ENCODE assay signal across 8 cellular contexts in the genomic region with DNA sequence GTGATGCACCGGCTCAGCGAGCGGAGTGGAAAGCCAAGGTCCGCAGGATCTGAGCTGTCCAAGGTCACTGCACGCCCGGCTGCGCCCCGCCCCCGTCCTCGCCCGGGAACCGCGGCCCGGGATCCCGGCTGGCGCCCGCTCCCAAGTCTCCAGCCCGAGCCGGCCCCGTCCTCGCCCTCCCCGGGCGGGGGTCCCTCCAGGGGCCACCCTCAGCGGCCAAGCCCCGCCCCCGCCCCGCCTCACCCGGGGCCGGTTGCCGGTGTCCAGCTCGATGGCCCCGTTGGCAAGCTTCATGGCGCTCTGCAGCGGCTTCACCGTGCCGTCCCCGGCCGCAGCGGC. TPM values are rescaled to one million over a fixed set of nuclear protein-coding genes. Genes with fewer than 3 reads are reported as not detected.
DNase-seq lines count a peak whose midpoint lies in the region; ATAC-seq and TF ChIP-seq lines count a peak whose summit lies in the region.

No MANE protein-coding gene starts in this region.

- H3K27ac ChIP-seq in HEK293 (ENCODE audit: extremely low read depth, low read depth, low read length) (peak overlapping the region; percentile 67), OCI-LY7 (ENCODE audit: low read depth, low read length, poor library complexity, severe bottlenecking) (peak overlapping the region; percentile 57)
- H3K27ac ChIP-seq in effector memory CD4-positive, alpha-beta T cell (ENCODE audit: insufficient read depth, low read length, poor library complexity, severe bottlenecking) = peak overlapping the region; percentile 96

- peak overlapping the region; percentile 17; the same call in 1 of the 2 replicates for H2AFZ ChIP-seq in OCI-LY7 (ENCODE audit: low read length)

- H3K9me2 ChIP-seq in OCI-LY7 (ENCODE audit: insufficient read depth, low read length) = no peaks in the 10 kb centered on the region

- ATAC-seq in GM18511 (IDR thresholded peaks at IDR 0.05; ENCODE audit: unreplicated experiment) = peak; percentile 25
- ATAC-seq in mucosa of descending colon = peak; percentile 28

- DNase-seq in OCI-LY7 (ENCODE audit: low spot score) (no peak), mucosa of descending colon (peak; percentile 77 to 85 (median 83)), NCI-H1048 (lab: John Stamatoyannopoulos, UW) (no peak), mesenteric fat pad (ENCODE audit: low spot score) (no peak), NCI-H2196 treated with DMSO at 0.1 percent for 48 hours (lab: John Stamatoyannopoulos, UW; ENCODE audit: unreplicated experiment) (no peak)
- DNase-seq in effector memory CD4-positive, alpha-beta T cell = no peak

- CTCF ChIA-PET in HEK293 (lab: Yijun Ruan, JAX) (interaction anchor here (0.7 to 1.5 kb wide), 3 partner anchors 14 to 153 kb away, joined by 3 to 10 read pairs (median 3); partner anchors contain the start of gene TCF25), OCI-LY7 (lab: Charles Lee; ENCODE audit: unreplicated experiment) (no interaction called here)

- H3K4me2 ChIP-seq in OCI-LY7 (ENCODE audit: low read length) = peak overlapping the region; percentile 91

- BruUV-seq in OCI-LY7 (replicated peaks; lab: Mats Ljungman, UMichigan) = no TSS peak

- no peaks in the 10 kb centered on the region for H3K27me3 ChIP-seq in effector memory CD4-positive, alpha-beta T cell (replicated peaks; ENCODE audit: control insufficient read depth, insufficient read depth, low read length, poor library complexity, severe bottlenecking)

- H3K79me2 ChIP-seq in OCI-LY7 (ENCODE audit: insufficient read depth, low read depth, low read length) = peaks cover 6% of the 10 kb centered on the region; the same call in 1 of the 2 replicates

- peak overlapping the region; percentile 70 for H3K4me3 ChIP-seq in HEK293 (ENCODE audit: low read depth, low read length)
- H3K4me3 ChIP-seq in OCI-LY7 (ENCODE audit: low read depth, low read length, poor library complexity, severe bottlenecking) = peak overlapping the region; percentile 89
- H3K4me3 ChIP-seq in effector memory CD4-positive, alpha-beta T cell (ENCODE audit: insufficient read depth, low read depth, low read length, poor library complexity, severe bottlenecking) = peak overlapping the region; percentile 78
- peak overlapping the region; percentile 60 for H3K4me3 ChIP-seq in mucosa of descending colon

- peaks cover 17% of the 10 kb centered on the region for H4K20me1 ChIP-seq in OCI-LY7 (ENCODE audit: insufficient read depth, low read length)

- POLR2A ChIA-PET in HEK293 (lab: Yijun Ruan, JAX) (interaction anchor here (1.0 to 1.9 kb wide), 3 partner anchors 11 to 20 kb away, joined by 5 to 12 read pairs (median 6); no protein-coding TSS in a partner anchor), OCI-LY7 (lab: Charles Lee) (no interaction called here)

- intact Hi-C loops in OCI-LY7 (cut with micrococcal nuclease; ENCODE audit: unreplicated experiment) (loop anchor here (5.0 kb wide), 1 partner anchor 197 kb away; the partner anchor contains the start of gene MC1R), mucosa of descending colon (cut with DNase I, micrococcal nuclease) (loop anchor here in 1 of 2 donors (5.0 kb wide), 1 partner anchor 42 kb away; no protein-coding TSS in a partner anchor)

- H3K9me3 ChIP-seq in HEK293 (ENCODE audit: control insufficient read depth, insufficient read depth, low read depth, low read length) (no peaks in the 10 kb centered on the region), OCI-LY7 (ENCODE audit: low read length) (no peaks in the 10 kb centered on the region), mucosa of descending colon (no peaks in the 10 kb centered on the region)
- H3K9me3 ChIP-seq in effector memory CD4-positive, alpha-beta T cell (ENCODE audit: control insufficient read depth, low read length) = no peaks in the 10 kb centered on the region

- H3K4me1 ChIP-seq in HEK293 (ENCODE audit: control insufficient read depth, insufficient read depth, low read length) = peaks cover 5% of the 10 kb centered on the region; the same call in 1 of the 2 replicates
- peaks cover 19% of the 10 kb centered on the region for H3K4me1 ChIP-seq in OCI-LY7 (ENCODE audit: insufficient read depth, low read length, poor library complexity, severe bottlenecking)
- peaks cover 34% of the 10 kb centered on the region for H3K4me1 ChIP-seq in effector memory CD4-positive, alpha-beta T cell (ENCODE audit: control insufficient read depth, insufficient read depth, low read length, poor library complexity, severe bottlenecking)
- peaks cover 32% of the 10 kb centered on the region for H3K4me1 ChIP-seq in mucosa of descending colon (ENCODE audit: low read depth)

- TF ChIP-seq CTCF in HEK293 (tag by site-specific recombination; IDR thresholded peaks at IDR 0.05) = no peak
- no peak for TF ChIP-seq CTCF in OCI-LY7 (conservative IDR thresholded peaks at IDR 0.05; ENCODE audit: low read length)
- no peak for TF ChIP-seq CTCF in mucosa of descending colon (IDR thresholded peaks at IDR 0.05)

- H3K36me3 ChIP-seq in HEK293 (ENCODE audit: control insufficient read depth in 2 of 2, insufficient read depth in 1 of 2, low read length in 2 of 2) (peaks cover 11 to 36% of the 10 kb centered on the region in 2 experiments; a peak in 2 of 3 replicates), OCI-LY7 (ENCODE audit: insufficient read depth, low read length) (peaks cover 30% of the 10 kb centered on the region), mucosa of descending colon (ENCODE audit: low read depth) (no peaks in the 10 kb centered on the region)
- peaks cover 16% of the 10 kb centered on the region for H3K36me3 ChIP-seq in effector memory CD4-positive, alpha-beta T cell (ENCODE audit: control insufficient read depth, insufficient read depth, low read length)

TF ChIP-seq in HEK293, 187 proteins besides CTCF, POLR2A, EP300 and RAD21:
- no peak for TF ChIP-seq ZNF133 (tag by site-specific recombination; IDR thresholded peaks at IDR 0.05)
- 0 out of 2 replicates have a peak, but pooled peaks have one; percentile 61 for TF ChIP-seq IKZF3 (tag by site-specific recombination; IDR thresholded peaks at IDR 0.05)
- peak; percentile 85 for TF ChIP-seq ZBTB20 (tag by site-specific recombination; IDR thresholded peaks at IDR 0.05)
- TF ChIP-seq REST (tag by site-specific recombination; IDR thresholded peaks at IDR 0.05) = peak; percentile 82
- TF ChIP-seq ZNF670 (tag by site-specific recombination; IDR thresholded peaks at IDR 0.05; ENCODE audit: low read depth) = no peak
- peak; percentile 73 for TF ChIP-seq ZBTB8A (tag by site-specific recombination; IDR thresholded peaks at IDR 0.05)

RNA-seq across cellular contexts. Expression of gene VPS9D1, which starts 0.2 kb away (rescaled TPM):
- 2.0 and 3.1 TPM in 2 replicates for total RNA-seq in OCI-LY7 (2014; rRNA removed; shearing (Covaris generic))
- total RNA-seq in OCI-LY7 (2022) (4.6 and 4.7 TPM in 2 replicates), mucosa of descending colon (10 to 100 TPM; 15.3 to 20.6 (median 16.4) TPM), mesenteric fat pad (17.9 TPM)

RNA-seq across cellular contexts. Expression of gene ZNF276, which starts 0.8 kb away (rescaled TPM):
- 27.4 and 31.0 TPM in 2 replicates for total RNA-seq in OCI-LY7 (2014; rRNA removed; shearing (Covaris generic))
- total RNA-seq in OCI-LY7 (2022) = 30.0 and 30.8 TPM in 2 replicates
- total RNA-seq in mucosa of descending colon = 10 to 100 TPM; 30.5 to 50.4 (median 31.6) TPM
- 26.0 TPM for total RNA-seq in mesenteric fat pad

RNA-seq across cellular contexts. Expression of gene SPATA2L, which starts 19.0 kb away (rescaled TPM):
- total RNA-seq in OCI-LY7 (2014; rRNA removed; shearing (Covaris generic)) = 5.6 and 13.1 TPM in 2 replicates
- total RNA-seq in OCI-LY7 (2022) (6.7 and 7.2 TPM in 2 replicates), mucosa of descending colon (10 to 100 TPM; 12.5 to 21.7 (median 14.4) TPM), mesenteric fat pad (9.1 TPM)

RNA-seq across cellular contexts. Expression of gene CDK10, which starts 34.0 kb away (rescaled TPM):
- total RNA-seq in OCI-LY7 (2014; rRNA removed; shearing (Covaris generic)) = 88.4 and 98.6 TPM in 2 replicates
- total RNA-seq in OCI-LY7 (2022) = 129 and 130 TPM in 2 replicates
- 100 to 1,000 TPM in 1 of 3 donors, 10 to 100 TPM in 2; 90.8 to 163 (median 94.5) TPM for total RNA-seq in mucosa of descending colon
- total RNA-seq in mesenteric fat pad = 41.0 TPM

Comparison
In these comparisons a context has a peak if more than half of its experiments do, and no peak if none do; other contexts are left out.
1. DNase-seq: peak in mucosa of descending colon (3 of 3); none in OCI-LY7 (single experiment), effector memory CD4-positive, alpha-beta T cell (0 of 3), NCI-H1048 (single experiment), mesenteric fat pad (single experiment) and NCI-H2196 treated with DMSO at 0.1 percent for 48 hours (single experiment).
2. Peak in every context shown above with its lines, with median percentiles within 50 percentile points of each other: H3K27ac ChIP-seq and H3K4me3 ChIP-seq.